ENCODE assay signal across 11 cellular contexts in the genomic region with DNA sequence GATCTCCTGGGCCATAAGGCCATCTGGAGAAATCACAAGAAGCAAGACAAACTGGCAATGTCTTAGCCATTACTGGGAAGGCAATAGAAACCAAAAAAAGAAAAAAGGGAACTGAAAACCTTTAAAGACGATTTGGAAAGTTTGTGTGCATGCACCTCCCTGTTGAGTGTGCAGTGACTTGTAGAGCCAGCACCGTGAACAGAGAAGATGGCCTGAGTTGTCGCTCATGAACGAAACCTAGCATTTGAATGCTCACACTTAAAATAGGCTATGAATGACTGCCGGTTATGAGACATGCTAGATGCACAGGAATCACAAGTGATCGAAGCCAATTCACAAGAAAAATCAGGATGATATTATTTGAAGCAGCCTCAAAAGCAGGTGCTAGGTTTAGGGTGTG.
A peak's percentile ranks its signal among the peaks of the same experiment; 100 is the strongest.
DNase-seq lines count a peak whose midpoint lies in the region; ATAC-seq and TF ChIP-seq lines count a peak whose summit lies in the region.
"Had no signal": no experiment of that assay in that cellular context is flagged by ENCODE, and none has a peak within 500 bp of the region (broad histone marks: within the 10 kb centered on the region; RNA-seq: fewer than 3 reads in every experiment).

No MANE protein-coding gene starts in this region.

- H3K36me3 ChIP-seq in BE2C = no peaks in the 10 kb centered on the region
- H3K36me3 ChIP-seq: SJSA1 had no signal

- peaks cover 46 to 65% (median 59%) of the 10 kb centered on the region in 3 donors for H3K4me1 Mint-ChIP-seq in naive B cell

- intact Hi-C loops in dorsolateral prefrontal cortex (cut with DNase I) = no loop called here

- peaks cover 0 to 4% of the 10 kb centered on the region in 2 donors for H3K36me3 Mint-ChIP-seq in naive B cell

- H3K27me3 Mint-ChIP-seq in naive B cell = peaks cover 8 to 31% (median 30%) of the 10 kb centered on the region in 3 donors

- no peaks in the 10 kb centered on the region for H3K9me3 ChIP-seq in BE2C

- H3K27ac Mint-ChIP-seq in naive B cell = peak overlapping the region in 3 of 6 donors; percentile 19 to 90 (median 63)

- peaks cover 0 to 13% (median 6%) of the 10 kb centered on the region in 7 donors for H3K9me3 Mint-ChIP-seq in naive B cell

- TF ChIP-seq CTCF in dorsolateral prefrontal cortex (IDR thresholded peaks at IDR 0.05 in 54 of 56, conservative IDR thresholded peaks at IDR 0.05 in 2 of 56; ENCODE audit: low read depth in 1 of 56, partially characterized antibody in 56 of 56) = no peak
- TF ChIP-seq CTCF in BE2C (IDR thresholded peaks at IDR 0.05; ENCODE audit: low read depth, low read length) = no peak

- H3K4me3 Mint-ChIP-seq in naive B cell = peak overlapping the region in 7 of 8 donors; percentile 18 to 73 (median 24)

- ATAC-seq in GM18909 (IDR thresholded peaks at IDR 0.05; ENCODE audit: poor library complexity, unreplicated experiment) (peak; percentile 85), HG02642 (IDR thresholded peaks at IDR 0.05; ENCODE audit: poor library complexity, unreplicated experiment) (peak; percentile 84), HG03571 (IDR thresholded peaks at IDR 0.05; ENCODE audit: unreplicated experiment) (peak; percentile 77), naive B cell (ENCODE audit: low read depth in 2 of 2) (peak; percentile 91 to 94), left lobe of liver (no peak)

- DNase-seq in naive B cell = peak; percentile 82
- DNase-seq in left lobe of liver (ENCODE audit: low spot score) = no peak
- no peak for DNase-seq in OCI-M1 (lab: John Stamatoyannopoulos, UW)
- DNase-seq in dorsolateral prefrontal cortex = no peak
- no peak for DNase-seq in BE2C
- DNase-seq: GDM1, retina had no signal

- H3K27me3 ChIP-seq in dorsolateral prefrontal cortex (no peaks in the 10 kb centered on the region), BE2C (no peaks in the 10 kb centered on the region; the same call in 1 of the 2 replicates)
- H3K27me3 ChIP-seq: SJSA1 had no signal

- no peak overlapping the region for H3K4me3 ChIP-seq in dorsolateral prefrontal cortex
- H3K4me3 ChIP-seq in BE2C (ENCODE audit: low read depth, low read length) = no peak overlapping the region
- H3K4me3 ChIP-seq: SJSA1 had no signal

- no peaks in the 10 kb centered on the region for H3K4me1 ChIP-seq in BE2C
- H3K4me1 ChIP-seq: SJSA1 had no signal

- no peak overlapping the region for H3K27ac ChIP-seq in dorsolateral prefrontal cortex
- H3K27ac ChIP-seq: SJSA1 had no signal
